Comparison of ENCODE assay signal across 1 cellular context in the genomic region with DNA sequence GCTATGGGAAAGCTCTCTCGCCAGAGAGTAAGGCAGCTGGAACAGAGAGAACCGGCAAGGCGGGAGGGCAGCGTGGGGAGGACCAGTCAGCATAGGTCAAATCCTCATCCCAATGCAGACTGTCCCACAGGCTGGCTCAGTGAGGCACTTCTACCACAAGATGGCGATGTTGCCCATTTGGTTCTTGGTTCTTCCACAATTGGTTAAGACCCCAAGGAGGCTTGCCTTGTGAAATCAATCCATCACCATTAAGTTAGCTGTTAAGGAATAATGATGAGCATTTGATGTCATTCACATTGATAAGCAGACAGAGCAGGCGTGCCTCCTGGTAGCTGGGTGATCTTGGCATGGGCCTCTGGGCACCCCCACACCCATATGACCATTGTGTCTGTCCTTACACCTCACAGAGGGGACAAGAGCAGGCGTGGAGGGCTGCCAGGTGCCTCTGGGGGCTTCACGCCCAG.
A peak's percentile ranks its signal among the peaks of the same experiment; 100 is the strongest.
TF ChIP-seq lines count a peak whose summit lies in the region.

No MANE protein-coding gene starts in this region.

TF ChIP-seq in HepG2, 621 proteins besides CTCF, POLR2A, EP300 and RAD21 (continued from another document and continues in another):
- TF ChIP-seq, protein P1, sequence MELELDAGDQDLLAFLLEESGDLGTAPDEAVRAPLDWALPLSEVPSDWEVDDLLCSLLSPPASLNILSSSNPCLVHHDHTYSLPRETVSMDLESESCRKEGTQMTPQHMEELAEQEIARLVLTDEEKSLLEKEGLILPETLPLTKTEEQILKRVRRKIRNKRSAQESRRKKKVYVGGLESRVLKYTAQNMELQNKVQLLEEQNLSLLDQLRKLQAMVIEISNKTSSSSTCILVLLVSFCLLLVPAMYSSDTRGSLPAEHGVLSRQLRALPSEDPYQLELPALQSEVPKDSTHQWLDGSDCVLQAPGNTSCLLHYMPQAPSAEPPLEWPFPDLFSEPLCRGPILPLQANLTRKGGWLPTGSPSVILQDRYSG (CRISPR knock-in tag; IDR thresholded peaks at IDR 0.05): no peak
- no peak for TF ChIP-seq RNF2 (conservative IDR thresholded peaks at IDR 0.05; ENCODE audit: low read depth)
- peak; percentile 66 for TF ChIP-seq BORCS8-MEF2B (CRISPR knock-in tag; IDR thresholded peaks at IDR 0.05)
- TF ChIP-seq, protein P2, sequence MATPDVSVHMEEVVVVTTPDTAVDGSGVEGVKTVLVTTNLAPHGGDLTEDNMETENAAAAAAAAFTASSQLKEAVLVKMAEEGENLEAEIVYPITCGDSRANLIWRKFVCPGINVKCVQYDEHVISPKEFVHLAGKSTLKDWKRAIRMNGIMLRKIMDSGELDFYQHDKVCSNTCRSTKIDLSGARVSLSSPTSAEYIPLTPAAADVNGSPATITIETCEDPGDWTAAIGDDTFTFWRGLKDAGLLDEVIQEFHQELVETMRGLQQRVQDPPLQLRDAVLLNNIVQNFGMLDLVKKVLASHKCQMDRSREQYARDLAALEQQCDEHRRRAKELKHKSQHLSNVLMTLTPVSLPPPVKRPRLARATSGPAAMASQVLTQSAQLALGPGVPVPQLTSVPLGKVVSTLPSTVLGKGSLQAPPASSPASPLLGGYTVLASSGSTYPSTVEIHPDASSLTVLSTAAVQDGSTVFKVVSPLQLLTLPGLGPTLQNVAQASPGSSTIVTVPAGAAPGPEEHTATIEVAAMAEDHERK (CRISPR knock-in tag; IDR thresholded peaks at IDR 0.05; ENCODE audit: low read depth): no peak
- TF ChIP-seq, protein P3, sequence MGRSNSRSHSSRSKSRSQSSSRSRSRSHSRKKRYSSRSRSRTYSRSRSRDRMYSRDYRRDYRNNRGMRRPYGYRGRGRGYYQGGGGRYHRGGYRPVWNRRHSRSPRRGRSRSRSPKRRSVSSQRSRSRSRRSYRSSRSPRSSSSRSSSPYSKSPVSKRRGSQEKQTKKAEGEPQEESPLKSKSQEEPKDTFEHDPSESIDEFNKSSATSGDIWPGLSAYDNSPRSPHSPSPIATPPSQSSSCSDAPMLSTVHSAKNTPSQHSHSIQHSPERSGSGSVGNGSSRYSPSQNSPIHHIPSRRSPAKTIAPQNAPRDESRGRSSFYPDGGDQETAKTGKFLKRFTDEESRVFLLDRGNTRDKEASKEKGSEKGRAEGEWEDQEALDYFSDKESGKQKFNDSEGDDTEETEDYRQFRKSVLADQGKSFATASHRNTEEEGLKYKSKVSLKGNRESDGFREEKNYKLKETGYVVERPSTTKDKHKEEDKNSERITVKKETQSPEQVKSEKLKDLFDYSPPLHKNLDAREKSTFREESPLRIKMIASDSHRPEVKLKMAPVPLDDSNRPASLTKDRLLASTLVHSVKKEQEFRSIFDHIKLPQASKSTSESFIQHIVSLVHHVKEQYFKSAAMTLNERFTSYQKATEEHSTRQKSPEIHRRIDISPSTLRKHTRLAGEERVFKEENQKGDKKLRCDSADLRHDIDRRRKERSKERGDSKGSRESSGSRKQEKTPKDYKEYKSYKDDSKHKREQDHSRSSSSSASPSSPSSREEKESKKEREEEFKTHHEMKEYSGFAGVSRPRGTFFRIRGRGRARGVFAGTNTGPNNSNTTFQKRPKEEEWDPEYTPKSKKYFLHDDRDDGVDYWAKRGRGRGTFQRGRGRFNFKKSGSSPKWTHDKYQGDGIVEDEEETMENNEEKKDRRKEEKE (IDR thresholded peaks at IDR 0.05): no peak
- no peak for TF ChIP-seq SOX6 (IDR thresholded peaks at IDR 0.05)
- 0 out of 2 replicates have a peak, but pooled peaks have one; percentile 28 for TF ChIP-seq SOX6 (CRISPR knock-in tag; IDR thresholded peaks at IDR 0.05)
- peak; percentile 32 for TF ChIP-seq PHF5A (CRISPR knock-in tag; IDR thresholded peaks at IDR 0.05; ENCODE audit: low read depth, unreplicated experiment)
- no peak for TF ChIP-seq ZNF577 (CRISPR knock-in tag; IDR thresholded peaks at IDR 0.05; ENCODE audit: borderline replicate concordance, low read depth)
- TF ChIP-seq, protein P4, sequence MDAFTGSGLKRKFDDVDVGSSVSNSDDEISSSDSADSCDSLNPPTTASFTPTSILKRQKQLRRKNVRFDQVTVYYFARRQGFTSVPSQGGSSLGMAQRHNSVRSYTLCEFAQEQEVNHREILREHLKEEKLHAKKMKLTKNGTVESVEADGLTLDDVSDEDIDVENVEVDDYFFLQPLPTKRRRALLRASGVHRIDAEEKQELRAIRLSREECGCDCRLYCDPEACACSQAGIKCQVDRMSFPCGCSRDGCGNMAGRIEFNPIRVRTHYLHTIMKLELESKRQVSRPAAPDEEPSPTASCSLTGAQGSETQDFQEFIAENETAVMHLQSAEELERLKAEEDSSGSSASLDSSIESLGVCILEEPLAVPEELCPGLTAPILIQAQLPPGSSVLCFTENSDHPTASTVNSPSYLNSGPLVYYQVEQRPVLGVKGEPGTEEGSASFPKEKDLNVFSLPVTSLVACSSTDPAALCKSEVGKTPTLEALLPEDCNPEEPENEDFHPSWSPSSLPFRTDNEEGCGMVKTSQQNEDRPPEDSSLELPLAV (CRISPR knock-in tag; conservative IDR thresholded peaks at IDR 0.05; ENCODE audit: low read depth): no peak
- no peak for TF ChIP-seq ADNP (CRISPR knock-in tag; IDR thresholded peaks at IDR 0.05)
- TF ChIP-seq ZNF75D (CRISPR knock-in tag; IDR thresholded peaks at IDR 0.05; ENCODE audit: borderline replicate concordance): no peak
- no peak for TF ChIP-seq TBX3 (IDR thresholded peaks at IDR 0.05; ENCODE audit: borderline replicate concordance)
- no peak for TF ChIP-seq PCBP1 (IDR thresholded peaks at IDR 0.05; ENCODE audit: borderline replicate concordance, low read depth, low read length)
- no peak for TF ChIP-seq MED1 (CRISPR knock-in tag; IDR thresholded peaks at IDR 0.05)
- peak; percentile 59 for TF ChIP-seq GATAD1 (CRISPR knock-in tag; IDR thresholded peaks at IDR 0.05)
- TF ChIP-seq, protein P5, sequence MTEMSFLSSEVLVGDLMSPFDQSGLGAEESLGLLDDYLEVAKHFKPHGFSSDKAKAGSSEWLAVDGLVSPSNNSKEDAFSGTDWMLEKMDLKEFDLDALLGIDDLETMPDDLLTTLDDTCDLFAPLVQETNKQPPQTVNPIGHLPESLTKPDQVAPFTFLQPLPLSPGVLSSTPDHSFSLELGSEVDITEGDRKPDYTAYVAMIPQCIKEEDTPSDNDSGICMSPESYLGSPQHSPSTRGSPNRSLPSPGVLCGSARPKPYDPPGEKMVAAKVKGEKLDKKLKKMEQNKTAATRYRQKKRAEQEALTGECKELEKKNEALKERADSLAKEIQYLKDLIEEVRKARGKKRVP (CRISPR knock-in tag; IDR thresholded peaks at IDR 0.05): no peak
- TF ChIP-seq ZNF451 (CRISPR knock-in tag; IDR thresholded peaks at IDR 0.05): no peak
- TF ChIP-seq ZNF839 (CRISPR knock-in tag; IDR thresholded peaks at IDR 0.05; ENCODE audit: borderline replicate concordance): peak; percentile 62; the same call in 1 of the 2 replicates
- TF ChIP-seq, protein P6, sequence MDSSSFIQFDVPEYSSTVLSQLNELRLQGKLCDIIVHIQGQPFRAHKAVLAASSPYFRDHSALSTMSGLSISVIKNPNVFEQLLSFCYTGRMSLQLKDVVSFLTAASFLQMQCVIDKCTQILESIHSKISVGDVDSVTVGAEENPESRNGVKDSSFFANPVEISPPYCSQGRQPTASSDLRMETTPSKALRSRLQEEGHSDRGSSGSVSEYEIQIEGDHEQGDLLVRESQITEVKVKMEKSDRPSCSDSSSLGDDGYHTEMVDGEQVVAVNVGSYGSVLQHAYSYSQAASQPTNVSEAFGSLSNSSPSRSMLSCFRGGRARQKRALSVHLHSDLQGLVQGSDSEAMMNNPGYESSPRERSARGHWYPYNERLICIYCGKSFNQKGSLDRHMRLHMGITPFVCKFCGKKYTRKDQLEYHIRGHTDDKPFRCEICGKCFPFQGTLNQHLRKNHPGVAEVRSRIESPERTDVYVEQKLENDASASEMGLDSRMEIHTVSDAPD (CRISPR knock-in tag; IDR thresholded peaks at IDR 0.05): no peak
- TF ChIP-seq, protein P7, sequence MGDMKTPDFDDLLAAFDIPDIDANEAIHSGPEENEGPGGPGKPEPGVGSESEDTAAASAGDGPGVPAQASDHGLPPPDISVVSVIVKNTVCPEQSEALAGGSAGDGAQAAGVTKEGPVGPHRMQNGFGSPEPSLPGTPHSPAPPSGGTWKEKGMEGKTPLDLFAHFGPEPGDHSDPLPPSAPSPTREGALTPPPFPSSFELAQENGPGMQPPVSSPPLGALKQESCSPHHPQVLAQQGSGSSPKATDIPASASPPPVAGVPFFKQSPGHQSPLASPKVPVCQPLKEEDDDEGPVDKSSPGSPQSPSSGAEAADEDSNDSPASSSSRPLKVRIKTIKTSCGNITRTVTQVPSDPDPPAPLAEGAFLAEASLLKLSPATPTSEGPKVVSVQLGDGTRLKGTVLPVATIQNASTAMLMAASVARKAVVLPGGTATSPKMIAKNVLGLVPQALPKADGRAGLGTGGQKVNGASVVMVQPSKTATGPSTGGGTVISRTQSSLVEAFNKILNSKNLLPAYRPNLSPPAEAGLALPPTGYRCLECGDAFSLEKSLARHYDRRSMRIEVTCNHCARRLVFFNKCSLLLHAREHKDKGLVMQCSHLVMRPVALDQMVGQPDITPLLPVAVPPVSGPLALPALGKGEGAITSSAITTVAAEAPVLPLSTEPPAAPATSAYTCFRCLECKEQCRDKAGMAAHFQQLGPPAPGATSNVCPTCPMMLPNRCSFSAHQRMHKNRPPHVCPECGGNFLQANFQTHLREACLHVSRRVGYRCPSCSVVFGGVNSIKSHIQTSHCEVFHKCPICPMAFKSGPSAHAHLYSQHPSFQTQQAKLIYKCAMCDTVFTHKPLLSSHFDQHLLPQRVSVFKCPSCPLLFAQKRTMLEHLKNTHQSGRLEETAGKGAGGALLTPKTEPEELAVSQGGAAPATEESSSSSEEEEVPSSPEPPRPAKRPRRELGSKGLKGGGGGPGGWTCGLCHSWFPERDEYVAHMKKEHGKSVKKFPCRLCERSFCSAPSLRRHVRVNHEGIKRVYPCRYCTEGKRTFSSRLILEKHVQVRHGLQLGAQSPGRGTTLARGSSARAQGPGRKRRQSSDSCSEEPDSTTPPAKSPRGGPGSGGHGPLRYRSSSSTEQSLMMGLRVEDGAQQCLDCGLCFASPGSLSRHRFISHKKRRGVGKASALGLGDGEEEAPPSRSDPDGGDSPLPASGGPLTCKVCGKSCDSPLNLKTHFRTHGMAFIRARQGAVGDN (CRISPR knock-in tag; IDR thresholded peaks at IDR 0.05): peak; percentile 36
- no peak for TF ChIP-seq ZNF10 (CRISPR knock-in tag; IDR thresholded peaks at IDR 0.05; ENCODE audit: borderline replicate concordance, low read depth)
- TF ChIP-seq MAFF (IDR thresholded peaks at IDR 0.05; ENCODE audit: low read depth, low read length): no peak
- no peak for TF ChIP-seq ZNF17 (CRISPR knock-in tag; IDR thresholded peaks at IDR 0.05)
- peak; percentile 39; the same call in 1 of the 2 replicates for TF ChIP-seq ZNF83 (CRISPR knock-in tag; IDR thresholded peaks at IDR 0.05; ENCODE audit: borderline replicate concordance)
- no peak for TF ChIP-seq ATAD3A (CRISPR knock-in tag; IDR thresholded peaks at IDR 0.05)
- TF ChIP-seq GFI1 (CRISPR knock-in tag; IDR thresholded peaks at IDR 0.05; ENCODE audit: borderline replicate concordance): no peak
- peak; percentile 44; the same call in 1 of the 2 replicates for TF ChIP-seq ZNF225 (CRISPR knock-in tag; IDR thresholded peaks at IDR 0.05)
- TF ChIP-seq, protein P8, sequence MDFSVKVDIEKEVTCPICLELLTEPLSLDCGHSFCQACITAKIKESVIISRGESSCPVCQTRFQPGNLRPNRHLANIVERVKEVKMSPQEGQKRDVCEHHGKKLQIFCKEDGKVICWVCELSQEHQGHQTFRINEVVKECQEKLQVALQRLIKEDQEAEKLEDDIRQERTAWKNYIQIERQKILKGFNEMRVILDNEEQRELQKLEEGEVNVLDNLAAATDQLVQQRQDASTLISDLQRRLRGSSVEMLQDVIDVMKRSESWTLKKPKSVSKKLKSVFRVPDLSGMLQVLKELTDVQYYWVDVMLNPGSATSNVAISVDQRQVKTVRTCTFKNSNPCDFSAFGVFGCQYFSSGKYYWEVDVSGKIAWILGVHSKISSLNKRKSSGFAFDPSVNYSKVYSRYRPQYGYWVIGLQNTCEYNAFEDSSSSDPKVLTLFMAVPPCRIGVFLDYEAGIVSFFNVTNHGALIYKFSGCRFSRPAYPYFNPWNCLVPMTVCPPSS (IDR thresholded peaks at IDR 0.05): no peak
- TF ChIP-seq RBFOX2 (IDR thresholded peaks at IDR 0.05; ENCODE audit: low read depth, low read length): no peak
- TF ChIP-seq CCAR2 (optimal IDR thresholded peaks at IDR 0.05; ENCODE audit: low read depth, low read length): no peak
- TF ChIP-seq POLR2AphosphoS2 (IDR thresholded peaks at IDR 0.05; ENCODE audit: low read depth, low read length): no peak
- no peak for TF ChIP-seq HDAC6 (IDR thresholded peaks at IDR 0.05; ENCODE audit: low read depth, low read length)
- TF ChIP-seq ZNF616 (CRISPR knock-in tag; IDR thresholded peaks at IDR 0.05; ENCODE audit: low read depth): no peak
- TF ChIP-seq ZNF550 (CRISPR knock-in tag; IDR thresholded peaks at IDR 0.05; ENCODE audit: borderline replicate concordance): 0 out of 2 replicates have a peak, but pooled peaks have one; percentile 79
- TF ChIP-seq, protein P9, sequence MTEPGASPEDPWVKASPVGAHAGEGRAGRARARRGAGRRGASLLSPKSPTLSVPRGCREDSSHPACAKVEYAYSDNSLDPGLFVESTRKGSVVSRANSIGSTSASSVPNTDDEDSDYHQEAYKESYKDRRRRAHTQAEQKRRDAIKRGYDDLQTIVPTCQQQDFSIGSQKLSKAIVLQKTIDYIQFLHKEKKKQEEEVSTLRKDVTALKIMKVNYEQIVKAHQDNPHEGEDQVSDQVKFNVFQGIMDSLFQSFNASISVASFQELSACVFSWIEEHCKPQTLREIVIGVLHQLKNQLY (CRISPR knock-in tag; IDR thresholded peaks at IDR 0.05): no peak
- TF ChIP-seq, protein P10, sequence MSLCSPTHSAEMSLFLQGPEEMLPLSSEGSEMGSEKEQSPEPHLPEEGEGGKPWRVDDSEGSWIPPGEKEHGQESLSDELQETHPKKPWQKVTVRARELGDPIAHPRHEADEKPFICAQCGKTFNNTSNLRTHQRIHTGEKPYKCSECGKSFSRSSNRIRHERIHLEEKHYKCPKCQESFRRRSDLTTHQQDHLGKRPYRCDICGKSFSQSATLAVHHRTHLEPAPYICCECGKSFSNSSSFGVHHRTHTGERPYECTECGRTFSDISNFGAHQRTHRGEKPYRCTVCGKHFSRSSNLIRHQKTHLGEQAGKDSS (CRISPR knock-in tag; IDR thresholded peaks at IDR 0.05; ENCODE audit: borderline replicate concordance, low read depth): peak; percentile 55; the same call in 1 of the 2 replicates
- TF ChIP-seq, protein P11, sequence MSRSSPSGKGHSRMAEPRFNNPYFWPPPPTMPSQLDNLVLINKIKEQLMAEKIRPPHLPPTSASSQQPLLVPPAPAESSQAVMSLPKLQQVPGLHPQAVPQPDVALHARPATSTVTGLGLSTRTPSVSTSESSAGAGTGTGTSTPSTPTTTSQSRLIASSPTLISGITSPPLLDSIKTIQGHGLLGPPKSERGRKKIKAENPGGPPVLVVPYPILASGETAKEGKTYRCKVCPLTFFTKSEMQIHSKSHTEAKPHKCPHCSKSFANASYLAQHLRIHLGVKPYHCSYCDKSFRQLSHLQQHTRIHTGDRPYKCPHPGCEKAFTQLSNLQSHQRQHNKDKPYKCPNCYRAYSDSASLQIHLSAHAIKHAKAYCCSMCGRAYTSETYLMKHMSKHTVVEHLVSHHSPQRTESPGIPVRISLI (CRISPR knock-in tag; IDR thresholded peaks at IDR 0.05; ENCODE audit: borderline replicate concordance): no peak
- TF ChIP-seq, protein P12, sequence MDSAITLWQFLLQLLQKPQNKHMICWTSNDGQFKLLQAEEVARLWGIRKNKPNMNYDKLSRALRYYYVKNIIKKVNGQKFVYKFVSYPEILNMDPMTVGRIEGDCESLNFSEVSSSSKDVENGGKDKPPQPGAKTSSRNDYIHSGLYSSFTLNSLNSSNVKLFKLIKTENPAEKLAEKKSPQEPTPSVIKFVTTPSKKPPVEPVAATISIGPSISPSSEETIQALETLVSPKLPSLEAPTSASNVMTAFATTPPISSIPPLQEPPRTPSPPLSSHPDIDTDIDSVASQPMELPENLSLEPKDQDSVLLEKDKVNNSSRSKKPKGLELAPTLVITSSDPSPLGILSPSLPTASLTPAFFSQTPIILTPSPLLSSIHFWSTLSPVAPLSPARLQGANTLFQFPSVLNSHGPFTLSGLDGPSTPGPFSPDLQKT (CRISPR knock-in tag; IDR thresholded peaks at IDR 0.05; ENCODE audit: borderline replicate concordance): no peak
- no peak for TF ChIP-seq ZNF460 (CRISPR knock-in tag; IDR thresholded peaks at IDR 0.05; ENCODE audit: borderline replicate concordance)
